ENCODE assay signal across 14 cellular contexts in genomic region chr9:130182090-130182909, GRCh38. TPM values are rescaled to one million over a fixed set of nuclear protein-coding genes. Genes with fewer than 3 reads are reported as not detected.
DNase-seq lines count a peak whose midpoint lies in the region; ATAC-seq, FAIRE-seq and TF ChIP-seq lines count a peak whose summit lies in the region.
"Had no signal": no experiment of that assay in that cellular context is flagged by ENCODE, and none has a peak within 500 bp of the region (broad histone marks: within the 10 kb centered on the region; RNA-seq: fewer than 3 reads in every experiment).

No MANE protein-coding gene starts in this region.

- TF ChIP-seq CTCF in ascending aorta (IDR thresholded peaks at IDR 0.05) (no peak), kidney (IDR thresholded peaks at IDR 0.05; ENCODE audit: borderline replicate concordance, extremely low read depth, insufficient read depth) (no peak)

- no peak overlapping the region for H3K27ac Mint-ChIP-seq in stimulated activated naive CD8-positive, alpha-beta T cell treated with anti-CD3 and anti-CD28 coated beads, Interleukin-15, amount 100 ng/mL, for 72 hours
- H3K27ac Mint-ChIP-seq: activated naive CD4-positive, alpha-beta T cell treated with anti-CD3 and anti-CD28 coated beads, Interleukin-2, amount 10 ng/mL, durations not matched to agents 7 days and 5 days; CD4-positive, alpha-beta T cell; memory B cell had no signal

- no peaks in the 10 kb centered on the region for H3K9me3 Mint-ChIP-seq in stimulated activated naive CD8-positive, alpha-beta T cell treated with anti-CD3 and anti-CD28 coated beads, Interleukin-15, amount 100 ng/mL, for 72 hours
- H3K9me3 Mint-ChIP-seq: activated naive CD4-positive, alpha-beta T cell treated with anti-CD3 and anti-CD28 coated beads, Interleukin-2, amount 10 ng/mL, durations not matched to agents 7 days and 5 days; CD4-positive, alpha-beta T cell; memory B cell had no signal

- H3K36me3 ChIP-seq in ascending aorta (no peaks in the 10 kb centered on the region), kidney (ENCODE audit: control insufficient read depth in 1 of 2, insufficient read depth in 2 of 2, low read length in 2 of 2) (no peaks in the 10 kb centered on the region)

- peak overlapping the region; percentile 89 to 90 for H3K27ac ChIP-seq in ascending aorta
- H3K27ac ChIP-seq in kidney (ENCODE audit: low read depth in 2 of 2, low read length in 2 of 2): peak overlapping the region; percentile 84 to 85
- peak overlapping the region; percentile 31 for H3K27ac ChIP-seq in temporal lobe (ENCODE audit: low read depth, low read length)

- H3K9ac ChIP-seq in kidney (ENCODE audit: low read length in 2 of 2): no peak overlapping the region

- H3K27me3 ChIP-seq in ascending aorta: no peaks in the 10 kb centered on the region

- intact Hi-C loops in ascending aorta (cut with DNase I): no loop called here
- intact Hi-C loops in kidney (cut with DNase I): no loop called here

- peaks cover 34 to 51% of the 10 kb centered on the region in 2 donors for H3K4me1 ChIP-seq in ascending aorta
- H3K4me1 ChIP-seq in kidney (ENCODE audit: control insufficient read depth in 1 of 2, insufficient read depth in 1 of 2, low read depth in 1 of 2, low read length in 2 of 2): peaks cover 20 to 29% of the 10 kb centered on the region in 2 donors

- peak in 61 of 76 experiments; percentile 7 to 84 (median 57) for DNase-seq in HUDEP-2 (lab: John Stamatoyannopoulos, UW; ENCODE audit: unreplicated experiment in 76 of 76)
- no peak for DNase-seq in ascending aorta (ENCODE audit: low spot score in 2 of 2)
- DNase-seq in kidney: no peak
- no peak for DNase-seq in Kasumi-1 (lab: John Stamatoyannopoulos, UW)
- DNase-seq in stimulated activated naive CD8-positive, alpha-beta T cell treated with anti-CD3 and anti-CD28 coated beads, Interleukin-15, amount 100 ng/mL, for 72 hours: no peak
- DNase-seq: activated naive CD4-positive, alpha-beta T cell treated with anti-CD3 and anti-CD28 coated beads, Interleukin-2, amount 10 ng/mL, durations not matched to agents 7 days and 5 days; CD4-positive, alpha-beta T cell; NCI-H1436 treated with DMSO at 0.1 percent for 48 hours; occipital lobe; Right ventricle myocardium superior had no signal

- no peaks in the 10 kb centered on the region for H3K9me3 ChIP-seq in ascending aorta
- no peaks in the 10 kb centered on the region for H3K9me3 ChIP-seq in kidney (ENCODE audit: control insufficient read depth in 1 of 2, low read length in 2 of 2)

- no peak overlapping the region for H3K4me3 ChIP-seq in ascending aorta
- no peak overlapping the region for H3K4me3 ChIP-seq in kidney (ENCODE audit: low read length in 2 of 2)

- H3K4me3 Mint-ChIP-seq in stimulated activated naive CD8-positive, alpha-beta T cell treated with anti-CD3 and anti-CD28 coated beads, Interleukin-15, amount 100 ng/mL, for 72 hours: no peak overlapping the region
- H3K4me3 Mint-ChIP-seq: activated naive CD4-positive, alpha-beta T cell treated with anti-CD3 and anti-CD28 coated beads, Interleukin-2, amount 10 ng/mL, durations not matched to agents 7 days and 5 days; CD4-positive, alpha-beta T cell; memory B cell had no signal

- peaks cover 10% of the 10 kb centered on the region for H3K4me1 Mint-ChIP-seq in stimulated activated naive CD8-positive, alpha-beta T cell treated with anti-CD3 and anti-CD28 coated beads, Interleukin-15, amount 100 ng/mL, for 72 hours
- H3K4me1 Mint-ChIP-seq: activated naive CD4-positive, alpha-beta T cell treated with anti-CD3 and anti-CD28 coated beads, Interleukin-2, amount 10 ng/mL, durations not matched to agents 7 days and 5 days had no signal

- FAIRE-seq in kidney (lab: Jason Lieb, UNC): no peak
- FAIRE-seq: GM12892 had no signal

- no peak for ATAC-seq in HG02763 (IDR thresholded peaks at IDR 0.05; ENCODE audit: unreplicated experiment)
- ATAC-seq in stimulated activated naive CD8-positive, alpha-beta T cell treated with anti-CD3 and anti-CD28 coated beads, Interleukin-15, amount 100 ng/mL, for 72 hours: no peak

- H3K27me3 Mint-ChIP-seq in stimulated activated naive CD8-positive, alpha-beta T cell treated with anti-CD3 and anti-CD28 coated beads, Interleukin-15, amount 100 ng/mL, for 72 hours: no peaks in the 10 kb centered on the region
- H3K27me3 Mint-ChIP-seq: CD4-positive, alpha-beta T cell had no signal

RNA-seq across cellular contexts. Expression of gene NCS1, which starts 10.1 kb away (rescaled TPM):
- total RNA-seq in ascending aorta: 34.7 TPM
- 37.4 TPM for total RNA-seq in kidney
- 27.7 TPM for polyA plus RNA-seq in kidney (ENCODE audit: insufficient read depth, low read depth, low replicate concordance)
- total RNA-seq in temporal lobe: 138 TPM

Comparison
In these comparisons a context has a peak if more than half of its experiments do, and no peak if none do; other contexts are left out.
1. DNase-seq: peak in HUDEP-2 (61 of 76); none in ascending aorta (0 of 2), kidney (single experiment), Kasumi-1 (0 of 2) and stimulated activated naive CD8-positive, alpha-beta T cell treated with anti-CD3 and anti-CD28 coated beads, Interleukin-15, amount 100 ng/mL, for 72 hours (0 of 2).
2. H3K27ac ChIP-seq: peak in every context shown above with its lines; median percentile 90 in ascending aorta; 84 in kidney; 31 in temporal lobe.